24 cellular contexts compared by ENCODE assay signal in genomic region chr7:17056491-17057142, GRCh38.
A peak's percentile ranks its signal among the peaks of the same experiment; 100 is the strongest.
DNase-seq lines count a peak whose midpoint lies in the region; ATAC-seq and TF ChIP-seq lines count a peak whose summit lies in the region.
"Had no signal": no experiment of that assay in that cellular context is flagged by ENCODE, and none has a peak within 500 bp of the region (broad histone marks: within the 10 kb centered on the region; RNA-seq: fewer than 3 reads in every experiment).

No MANE protein-coding gene starts in this region.

- H3K36me3 Mint-ChIP-seq in activated CD4-positive, alpha-beta memory T cell treated with anti-CD3 and anti-CD28 coated beads for 36 hours: no peaks in the 10 kb centered on the region
- H3K36me3 Mint-ChIP-seq: immature natural killer cell had no signal

- H3K4me3 ChIP-seq in SK-N-SH (ENCODE audit: low read depth in 2 of 2, low read length in 1 of 2) (no peak overlapping the region), fibroblast of lung (replicated peaks in 1 of 4; ENCODE audit: control extremely low read depth in 1 of 4, insufficient read depth in 1 of 4, low read depth in 3 of 4, low read length in 4 of 4) (no peak overlapping the region), smooth muscle cell (no peak overlapping the region)
- H3K4me3 ChIP-seq: ascending aorta, esophagus muscularis mucosa, mucosa of descending colon, neural progenitor cell, psoas muscle, skin epidermis, tibial artery had no signal

- H2AFZ ChIP-seq in SK-N-SH (ENCODE audit: low read depth) (peak overlapping the region; percentile 4; the same call in 1 of the 2 replicates), fibroblast of lung (ENCODE audit: low read length) (no peak overlapping the region), smooth muscle cell (ENCODE audit: low read depth) (no peak overlapping the region)
- H2AFZ ChIP-seq: neural progenitor cell had no signal

- no peak for TF ChIP-seq CTCF in SK-N-SH (IDR thresholded peaks at IDR 0.05)
- no peak for TF ChIP-seq CTCF in fibroblast of lung (conservative IDR thresholded peaks at IDR 0.05 in 1 of 2, IDR thresholded peaks at IDR 0.05 in 1 of 2; ENCODE audit: low read depth in 1 of 2, low read length in 2 of 2)
- no peak for TF ChIP-seq CTCF in smooth muscle cell (IDR thresholded peaks at IDR 0.05; ENCODE audit: borderline replicate concordance, insufficient read depth, poor library complexity, severe bottlenecking)

- H3K4me2 ChIP-seq in SK-N-SH (no peak overlapping the region), fibroblast of lung (ENCODE audit: extremely low read depth, insufficient read depth, low read length) (no peak overlapping the region), smooth muscle cell (no peak overlapping the region)
- H3K4me2 ChIP-seq: neural progenitor cell had no signal

- H3K27ac Mint-ChIP-seq in activated CD4-positive, alpha-beta memory T cell treated with anti-CD3 and anti-CD28 coated beads for 36 hours: no peak overlapping the region
- H3K27ac Mint-ChIP-seq: activated naive CD4-positive, alpha-beta T cell treated with anti-CD3 and anti-CD28 coated beads for 36 hours; activated T-cell treated with anti-CD3 and anti-CD28 coated beads, Interleukin-2, amount 50 U/mL, for 24 hours; IgD-negative memory B cell; immature natural killer cell; neural progenitor cell; stimulated activated naive CD8-positive, alpha-beta T cell treated with anti-CD3 and anti-CD28 coated beads, Interleukin-15, Interleukin-2, amounts not matched to agents 100 ng/mL and 50 ng/mL, for 24 hours; T-helper 2 cell treated with Interferon-gamma antibody and Interleukin-4, amounts not matched to agents 5 μg/mL and 100 μg/mL, for 36 hours had no signal

- H3K27ac ChIP-seq in SK-N-SH (ENCODE audit: low read depth in 2 of 2, low read length in 1 of 2): no peak overlapping the region
- no peak overlapping the region for H3K27ac ChIP-seq in fibroblast of lung (ENCODE audit: insufficient read depth, low read length)
- peak overlapping the region; percentile 63 for H3K27ac ChIP-seq in smooth muscle cell (ENCODE audit: low read depth)
- H3K27ac ChIP-seq: ascending aorta, esophagus muscularis mucosa, neural progenitor cell, psoas muscle, skin epidermis, tibial artery had no signal

- H3K9me3 ChIP-seq in SK-N-SH (no peaks in the 10 kb centered on the region), fibroblast of lung (ENCODE audit: control insufficient read depth, insufficient read depth, low read depth, low read length) (no peaks in the 10 kb centered on the region), smooth muscle cell (replicated peaks; ENCODE audit: low read depth) (no peaks in the 10 kb centered on the region)
- H3K9me3 ChIP-seq: ascending aorta, esophagus muscularis mucosa, mucosa of descending colon, psoas muscle, tibial artery had no signal

- TF ChIP-seq EP300 in SK-N-SH (IDR thresholded peaks at IDR 0.05; ENCODE audit: borderline replicate concordance in 1 of 2, low read depth in 1 of 2, low read length in 1 of 2): no peak

- peak; percentile 84 for DNase-seq in ELR (ENCODE audit: low read depth)
- DNase-seq in SK-N-SH: no peak
- peak; percentile 59 to 74 for DNase-seq in fibroblast of lung (ENCODE audit: low read depth in 2 of 2)
- DNase-seq in smooth muscle cell (lab: John Stamatoyannopoulos, UW; ENCODE audit: unreplicated experiment): no peak
- DNase-seq in stimulated activated naive CD8-positive, alpha-beta T cell treated with anti-CD3 and anti-CD28 coated beads, Interleukin-15, Interleukin-2, amounts not matched to agents 100 U/mL and 50 U/mL, for 24 hours: no peak
- DNase-seq in activated CD4-positive, alpha-beta memory T cell treated with anti-CD3 and anti-CD28 coated beads for 36 hours: no peak
- DNase-seq: activated CD4-positive, CD25-positive, alpha-beta regulatory T cell; activated naive CD4-positive, alpha-beta T cell treated with anti-CD3 and anti-CD28 coated beads for 36 hours; activated T-cell treated with anti-CD3 and anti-CD28 coated beads, Interleukin-2, amount 50 U/mL, for 24 hours; cerebellar nuclear complex; effector CD4-positive, alpha-beta T cell; immature natural killer cell; mucosa of descending colon; NCI-H1694 treated with DMSO at 0.1 percent for 48 hours; psoas muscle; tibial artery had no signal

- TF ChIP-seq RAD21 in SK-N-SH (IDR thresholded peaks at IDR 0.05; ENCODE audit: low read length): no peak

- ATAC-seq in stimulated activated naive CD8-positive, alpha-beta T cell treated with anti-CD3 and anti-CD28 coated beads, Interleukin-15, Interleukin-2, amounts not matched to agents 100 U/mL and 50 U/mL, for 24 hours: no peak
- ATAC-seq in GM19035 (IDR thresholded peaks at IDR 0.05; ENCODE audit: unreplicated experiment): no peak
- ATAC-seq: mucosa of descending colon, psoas muscle had no signal

- no peaks in the 10 kb centered on the region for H3K79me2 ChIP-seq in SK-N-SH (ENCODE audit: insufficient read depth)
- no peaks in the 10 kb centered on the region for H3K79me2 ChIP-seq in fibroblast of lung (ENCODE audit: control insufficient read depth, insufficient read depth, low read length)
- no peaks in the 10 kb centered on the region for H3K79me2 ChIP-seq in smooth muscle cell (ENCODE audit: low read depth)

- intact Hi-C loops in activated CD4-positive, alpha-beta memory T cell treated with anti-CD3 and anti-CD28 coated beads for 36 hours (cut with micrococcal nuclease): no loop called here

- H3K9ac ChIP-seq in SK-N-SH (no peak overlapping the region), fibroblast of lung (ENCODE audit: insufficient read depth, low read length) (no peak overlapping the region), smooth muscle cell (ENCODE audit: low read depth) (no peak overlapping the region)
- H3K9ac ChIP-seq: neural progenitor cell had no signal

- H3K9me3 Mint-ChIP-seq in activated CD4-positive, alpha-beta memory T cell treated with anti-CD3 and anti-CD28 coated beads for 36 hours: no peaks in the 10 kb centered on the region
- H3K9me3 Mint-ChIP-seq: activated naive CD4-positive, alpha-beta T cell treated with anti-CD3 and anti-CD28 coated beads for 36 hours; activated T-cell treated with anti-CD3 and anti-CD28 coated beads, Interleukin-2, amount 50 U/mL, for 24 hours; immature natural killer cell; stimulated activated naive CD8-positive, alpha-beta T cell treated with anti-CD3 and anti-CD28 coated beads, Interleukin-15, Interleukin-2, amounts not matched to agents 100 ng/mL and 50 ng/mL, for 24 hours had no signal

- peaks cover 9% of the 10 kb centered on the region for H3K4me1 Mint-ChIP-seq in activated CD4-positive, alpha-beta memory T cell treated with anti-CD3 and anti-CD28 coated beads for 36 hours (ENCODE audit: low read depth)
- H3K4me1 Mint-ChIP-seq: immature natural killer cell, neural progenitor cell had no signal

- CTCF ChIA-PET in SK-N-SH (lab: Yijun Ruan, JAX): no interaction called here
- CTCF ChIA-PET in activated CD4-positive, alpha-beta memory T cell treated with anti-CD3 and anti-CD28 coated beads for 36 hours (lab: Charles Lee): interaction anchor here (1.0 kb wide), 1 partner anchor 9 kb away, joined by 3 read pairs; no protein-coding TSS in a partner anchor

- H3K27me3 Mint-ChIP-seq in activated CD4-positive, alpha-beta memory T cell treated with anti-CD3 and anti-CD28 coated beads for 36 hours: no peaks in the 10 kb centered on the region
- H3K27me3 Mint-ChIP-seq: activated T-cell treated with anti-CD3 and anti-CD28 coated beads, Interleukin-2, amount 50 U/mL, for 24 hours had no signal

- H3K27me3 ChIP-seq in SK-N-SH (ENCODE audit: insufficient read depth) (no peaks in the 10 kb centered on the region), fibroblast of lung (ENCODE audit: control insufficient read depth, insufficient read depth, low read length) (no peaks in the 10 kb centered on the region), smooth muscle cell (ENCODE audit: low read depth) (no peaks in the 10 kb centered on the region)
- H3K27me3 ChIP-seq: ascending aorta, esophagus muscularis mucosa, neural progenitor cell, tibial artery had no signal

- H3K9me2 ChIP-seq in SK-N-SH: no peaks in the 10 kb centered on the region

- no peaks in the 10 kb centered on the region for H3K4me1 ChIP-seq in SK-N-SH (ENCODE audit: control insufficient read depth in 1 of 2, insufficient read depth in 2 of 2, low read depth in 1 of 2, low read length in 1 of 2)
- peaks cover 2% of the 10 kb centered on the region for H3K4me1 ChIP-seq in fibroblast of lung (ENCODE audit: control insufficient read depth, extremely low read depth, insufficient read depth, low read length)
- no peaks in the 10 kb centered on the region for H3K4me1 ChIP-seq in smooth muscle cell (ENCODE audit: low read depth)
- H3K4me1 ChIP-seq: ascending aorta, neural progenitor cell, psoas muscle, tibial artery had no signal

- no peaks in the 10 kb centered on the region for H4K20me1 ChIP-seq in SK-N-SH (ENCODE audit: insufficient read depth)
- H4K20me1 ChIP-seq in fibroblast of lung (ENCODE audit: control insufficient read depth, extremely low read depth, insufficient read depth, low read length): no peaks in the 10 kb centered on the region
- H4K20me1 ChIP-seq in smooth muscle cell (ENCODE audit: low read depth): no peaks in the 10 kb centered on the region

- no peak overlapping the region for H3K4me3 Mint-ChIP-seq in activated CD4-positive, alpha-beta memory T cell treated with anti-CD3 and anti-CD28 coated beads for 36 hours
- H3K4me3 Mint-ChIP-seq: activated naive CD4-positive, alpha-beta T cell treated with anti-CD3 and anti-CD28 coated beads for 36 hours; activated T-cell treated with anti-CD3 and anti-CD28 coated beads, Interleukin-2, amount 50 U/mL, for 24 hours; IgD-negative memory B cell; immature natural killer cell; neural progenitor cell; stimulated activated naive CD8-positive, alpha-beta T cell treated with anti-CD3 and anti-CD28 coated beads, Interleukin-15, Interleukin-2, amounts not matched to agents 100 ng/mL and 50 ng/mL, for 24 hours; T-helper 2 cell treated with Interferon-gamma antibody and Interleukin-4, amounts not matched to agents 5 μg/mL and 100 μg/mL, for 36 hours had no signal

- POLR2A ChIA-PET in SK-N-SH (lab: Yijun Ruan, JAX): no interaction called here
- POLR2A ChIA-PET in activated CD4-positive, alpha-beta memory T cell treated with anti-CD3 and anti-CD28 coated beads for 36 hours (lab: Charles Lee): no interaction called here

- 11% methylated on average over 7 of the region's 7 CpGs for WGBS in SK-N-SH (ENCODE audit: low lambda C conversion rate)
- 50% methylated on average over 7 of the region's 7 CpGs for WGBS in smooth muscle cell (ENCODE audit: low lambda C conversion rate)

- no peaks in the 10 kb centered on the region for H3F3A ChIP-seq in SK-N-SH (replicated peaks; ENCODE audit: insufficient read depth)
- no peaks in the 10 kb centered on the region for H3F3A ChIP-seq in smooth muscle cell (ENCODE audit: low read depth)

- no peaks in the 10 kb centered on the region for H3K36me3 ChIP-seq in SK-N-SH (replicated peaks in 1 of 2; ENCODE audit: control insufficient read depth in 1 of 2, insufficient read depth in 2 of 2, low read length in 1 of 2)
- H3K36me3 ChIP-seq in fibroblast of lung (ENCODE audit: control insufficient read depth, insufficient read depth, low read length): no peaks in the 10 kb centered on the region
- H3K36me3 ChIP-seq in smooth muscle cell (ENCODE audit: low read depth): no peaks in the 10 kb centered on the region
- H3K36me3 ChIP-seq: ascending aorta, esophagus muscularis mucosa, neural progenitor cell, tibial artery had no signal

TF ChIP-seq in SK-N-SH, 30 proteins besides CTCF, POLR2A, EP300 and RAD21 (continues in another document):
- no peak for TF ChIP-seq TCF12 (IDR thresholded peaks at IDR 0.05)
- no peak for TF ChIP-seq MXI1 (IDR thresholded peaks at IDR 0.05; ENCODE audit: low read depth, low read length)

Comparison
In these comparisons a context has a peak if more than half of its experiments do, and no peak if none do; other contexts are left out.
1. DNase-seq: peak in ELR (single experiment) and fibroblast of lung (2 of 2); none in SK-N-SH (single experiment), smooth muscle cell (single experiment), stimulated activated naive CD8-positive, alpha-beta T cell treated with anti-CD3 and anti-CD28 coated beads, Interleukin-15, Interleukin-2, amounts not matched to agents 100 U/mL and 50 U/mL, for 24 hours (single experiment) and activated CD4-positive, alpha-beta memory T cell treated with anti-CD3 and anti-CD28 coated beads for 36 hours (single experiment).